ENCODE assay signal across 25 cellular contexts in genomic region chr15:33551860-33552259, GRCh38.
DNase-seq lines count a peak whose midpoint lies in the region; ATAC-seq and TF ChIP-seq lines count a peak whose summit lies in the region.
"Had no signal": no experiment of that assay in that cellular context is flagged by ENCODE, and none has a peak within 500 bp of the region (broad histone marks: within the 10 kb centered on the region; RNA-seq: fewer than 3 reads in every experiment).

No MANE protein-coding gene starts in this region.

- no peak for TF ChIP-seq CTCF in MCF 10A (IDR thresholded peaks at IDR 0.05; ENCODE audit: unreplicated experiment)

- peaks cover 9% of the 10 kb centered on the region for H3K36me3 Mint-ChIP-seq in MCF 10A (ENCODE audit: insufficient read depth, unreplicated experiment)
- no peaks in the 10 kb centered on the region for H3K36me3 Mint-ChIP-seq in stimulated activated memory B cell treated with anti-CD40 and anti-IgM and Interleukin-4, amounts not matched to agents 10 μg/mL and 1 μg/mL and 100 μg/mL, for 72 hours
- H3K36me3 Mint-ChIP-seq: CD14-positive monocyte; CD8-positive, alpha-beta memory T cell; T-cell had no signal

- peaks cover 53% of the 10 kb centered on the region for H3K27me3 Mint-ChIP-seq in MCF 10A (ENCODE audit: insufficient read depth, unreplicated experiment)
- no peaks in the 10 kb centered on the region for H3K27me3 Mint-ChIP-seq in stimulated activated memory B cell treated with anti-CD40 and anti-IgM and Interleukin-4, amounts not matched to agents 10 μg/mL and 1 μg/mL and 100 μg/mL, for 72 hours
- H3K27me3 Mint-ChIP-seq: CD8-positive, alpha-beta memory T cell had no signal

- no peak overlapping the region for H3K4me3 Mint-ChIP-seq in MCF 10A (ENCODE audit: unreplicated experiment)
- no peak overlapping the region for H3K4me3 Mint-ChIP-seq in stimulated activated memory B cell treated with anti-CD40 and anti-IgM and Interleukin-4, amounts not matched to agents 10 μg/mL and 1 μg/mL and 100 μg/mL, for 72 hours
- H3K4me3 Mint-ChIP-seq: CD14-positive monocyte; CD8-positive, alpha-beta memory T cell; GM23338; T-cell had no signal

- CTCF ChIA-PET in MCF 10A (lab: Yijun Ruan, JAX): interaction anchor here (1.3 kb wide), 1 partner anchor 259 kb away, joined by 4 read pairs; no protein-coding TSS in a partner anchor

- DNase-seq in G401 (ENCODE audit: low spot score) (peak; percentile 2), caudate nucleus (lab: John Stamatoyannopoulos, UW) (peak in 15 of 61 donors; percentile 5 to 66 (median 38)), midbrain (lab: John Stamatoyannopoulos, UW) (peak; percentile 63), substantia nigra (lab: John Stamatoyannopoulos, UW) (peak in 30 of 49 donors; percentile 2 to 73 (median 26)), MCF 10A (ENCODE audit: unreplicated experiment) (no peak)
- DNase-seq: AML-193; CD8-positive, alpha-beta memory T cell; DMS79 treated with DMSO at 0.1 percent for 48 hours; Kasumi-1; MV-4-11; NCI-H1105; NCI-H146; NCI-H2081; NCI-H2227 treated with DMSO at 0.1 percent for 48 hours; NCI-H69; Right ventricle myocardium superior; RPMI8226; T-cell had no signal

- H3K4me1 Mint-ChIP-seq in MCF 10A (ENCODE audit: insufficient read depth, unreplicated experiment): peaks cover 6% of the 10 kb centered on the region
- no peaks in the 10 kb centered on the region for H3K4me1 Mint-ChIP-seq in stimulated activated memory B cell treated with anti-CD40 and anti-IgM and Interleukin-4, amounts not matched to agents 10 μg/mL and 1 μg/mL and 100 μg/mL, for 72 hours
- H3K4me1 Mint-ChIP-seq: CD14-positive monocyte; CD8-positive, alpha-beta memory T cell; T-cell had no signal

- in situ Hi-C loops in G401 (cut with HindIII; ENCODE audit: low sequenced_read_pairs): no loop called here

- H3K27ac Mint-ChIP-seq in MCF 10A (ENCODE audit: low read depth, unreplicated experiment): no peak overlapping the region
- H3K27ac Mint-ChIP-seq in stimulated activated memory B cell treated with anti-CD40 and anti-IgM and Interleukin-4, amounts not matched to agents 10 μg/mL and 1 μg/mL and 100 μg/mL, for 72 hours: no peak overlapping the region
- H3K27ac Mint-ChIP-seq: CD14-positive monocyte; CD8-positive, alpha-beta memory T cell; GM23338; T-cell had no signal

- POLR2A ChIA-PET in MCF 10A (lab: Yijun Ruan, JAX): interaction anchor here (0.7 kb wide), 1 partner anchor 101 kb away, joined by 4 read pairs; no protein-coding TSS in a partner anchor

- intact Hi-C loops in MCF 10A (cut with micrococcal nuclease): no loop called here

- no TSS peak for BruUV-seq in MCF 10A (replicated peaks; lab: Mats Ljungman, UMichigan)

- H3K27ac ChIP-seq in caudate nucleus (ENCODE audit: low read depth, low read length) (peak overlapping the region; percentile 71), substantia nigra (ENCODE audit: low read depth, low read length, poor library complexity, severe bottlenecking) (no peak overlapping the region)
- H3K27ac ChIP-seq: A549 had no signal

- no peaks in the 10 kb centered on the region for H3K9me3 Mint-ChIP-seq in MCF 10A (ENCODE audit: unreplicated experiment)
- H3K9me3 Mint-ChIP-seq in stimulated activated memory B cell treated with anti-CD40 and anti-IgM and Interleukin-4, amounts not matched to agents 10 μg/mL and 1 μg/mL and 100 μg/mL, for 72 hours: no peaks in the 10 kb centered on the region
- H3K9me3 Mint-ChIP-seq: GM23338 had no signal

- ATAC-seq in stimulated activated memory B cell treated with anti-CD40 and anti-IgM and Interleukin-4, amounts not matched to agents 10 μg/mL and 1 μg/mL and 100 μg/mL, for 72 hours: no peak
- ATAC-seq in GM21619 (IDR thresholded peaks at IDR 0.05; ENCODE audit: unreplicated experiment): no peak
- ATAC-seq: A549, GM23338, HepG2, K562, T-cell had no signal
